In the genomic region with DNA sequence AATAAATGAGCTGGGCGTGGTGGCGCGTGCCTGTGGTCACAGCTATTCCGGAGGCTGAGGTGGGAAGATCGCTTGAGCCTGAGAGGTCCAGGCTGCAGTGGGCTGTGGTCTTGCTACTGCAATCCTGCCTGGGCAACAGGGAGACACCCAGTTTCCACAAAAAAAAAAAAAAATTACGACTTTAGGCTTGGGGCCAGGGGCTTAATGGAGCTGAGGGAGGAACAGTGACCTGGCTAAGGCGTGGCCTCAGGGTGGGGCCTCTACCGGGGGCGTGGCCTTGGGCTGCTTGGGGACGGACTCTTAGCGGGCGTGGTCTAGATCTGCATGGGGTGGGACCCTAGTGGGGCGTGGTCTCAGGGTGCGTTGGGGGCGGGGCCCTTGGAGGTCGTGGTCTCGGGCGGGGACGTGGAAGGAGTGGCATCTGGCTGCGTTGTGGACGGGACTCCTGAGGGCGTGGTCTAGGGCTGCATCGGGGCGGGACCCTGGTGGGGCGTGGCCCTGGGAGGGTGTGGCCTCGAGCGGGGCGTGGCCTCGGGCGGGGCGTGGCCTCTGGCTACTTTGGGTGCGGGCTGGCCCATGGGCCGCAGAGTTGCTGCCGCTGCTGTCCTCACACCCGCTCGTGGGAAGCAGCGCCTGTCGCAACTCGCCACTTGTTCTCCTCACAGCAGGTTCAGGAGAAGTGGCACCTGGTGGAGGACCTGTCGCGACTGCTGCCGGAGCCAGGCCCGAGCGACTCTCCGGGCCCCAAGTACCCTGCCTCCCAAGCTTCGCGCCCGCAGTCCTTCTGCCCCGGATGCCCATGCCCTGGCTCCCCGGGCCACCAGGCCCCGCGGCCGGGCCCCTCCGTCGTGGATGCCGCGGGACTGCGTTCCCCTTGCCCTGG, we compare ENCODE assay signal across 1 cellular context.
TF ChIP-seq lines count a peak whose summit lies in the region.

No MANE protein-coding gene starts in this region.

TF ChIP-seq in K562, 482 proteins besides CTCF, POLR2A, EP300 and RAD21 (continued from another document and continues in another):
- TF ChIP-seq, protein P1, sequence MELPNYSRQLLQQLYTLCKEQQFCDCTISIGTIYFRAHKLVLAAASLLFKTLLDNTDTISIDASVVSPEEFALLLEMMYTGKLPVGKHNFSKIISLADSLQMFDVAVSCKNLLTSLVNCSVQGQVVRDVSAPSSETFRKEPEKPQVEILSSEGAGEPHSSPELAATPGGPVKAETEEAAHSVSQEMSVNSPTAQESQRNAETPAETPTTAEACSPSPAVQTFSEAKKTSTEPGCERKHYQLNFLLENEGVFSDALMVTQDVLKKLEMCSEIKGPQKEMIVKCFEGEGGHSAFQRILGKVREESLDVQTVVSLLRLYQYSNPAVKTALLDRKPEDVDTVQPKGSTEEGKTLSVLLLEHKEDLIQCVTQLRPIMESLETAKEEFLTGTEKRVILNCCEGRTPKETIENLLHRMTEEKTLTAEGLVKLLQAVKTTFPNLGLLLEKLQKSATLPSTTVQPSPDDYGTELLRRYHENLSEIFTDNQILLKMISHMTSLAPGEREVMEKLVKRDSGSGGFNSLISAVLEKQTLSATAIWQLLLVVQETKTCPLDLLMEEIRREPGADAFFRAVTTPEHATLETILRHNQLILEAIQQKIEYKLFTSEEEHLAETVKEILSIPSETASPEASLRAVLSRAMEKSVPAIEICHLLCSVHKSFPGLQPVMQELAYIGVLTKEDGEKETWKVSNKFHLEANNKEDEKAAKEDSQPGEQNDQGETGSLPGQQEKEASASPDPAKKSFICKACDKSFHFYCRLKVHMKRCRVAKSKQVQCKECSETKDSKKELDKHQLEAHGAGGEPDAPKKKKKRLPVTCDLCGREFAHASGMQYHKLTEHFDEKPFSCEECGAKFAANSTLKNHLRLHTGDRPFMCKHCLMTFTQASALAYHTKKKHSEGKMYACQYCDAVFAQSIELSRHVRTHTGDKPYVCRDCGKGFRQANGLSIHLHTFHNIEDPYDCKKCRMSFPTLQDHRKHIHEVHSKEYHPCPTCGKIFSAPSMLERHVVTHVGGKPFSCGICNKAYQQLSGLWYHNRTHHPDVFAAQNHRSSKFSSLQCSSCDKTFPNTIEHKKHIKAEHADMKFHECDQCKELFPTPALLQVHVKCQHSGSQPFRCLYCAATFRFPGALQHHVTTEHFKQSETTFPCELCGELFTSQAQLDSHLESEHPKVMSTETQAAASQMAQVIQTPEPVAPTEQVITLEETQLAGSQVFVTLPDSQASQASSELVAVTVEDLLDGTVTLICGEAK (IDR thresholded peaks at IDR 0.05), result peak; percentile 26; the same call in 1 of the 2 replicates
- TF ChIP-seq, protein P1 (CRISPR knock-in tag; IDR thresholded peaks at IDR 0.05), result no peak
- TF ChIP-seq, protein P2, sequence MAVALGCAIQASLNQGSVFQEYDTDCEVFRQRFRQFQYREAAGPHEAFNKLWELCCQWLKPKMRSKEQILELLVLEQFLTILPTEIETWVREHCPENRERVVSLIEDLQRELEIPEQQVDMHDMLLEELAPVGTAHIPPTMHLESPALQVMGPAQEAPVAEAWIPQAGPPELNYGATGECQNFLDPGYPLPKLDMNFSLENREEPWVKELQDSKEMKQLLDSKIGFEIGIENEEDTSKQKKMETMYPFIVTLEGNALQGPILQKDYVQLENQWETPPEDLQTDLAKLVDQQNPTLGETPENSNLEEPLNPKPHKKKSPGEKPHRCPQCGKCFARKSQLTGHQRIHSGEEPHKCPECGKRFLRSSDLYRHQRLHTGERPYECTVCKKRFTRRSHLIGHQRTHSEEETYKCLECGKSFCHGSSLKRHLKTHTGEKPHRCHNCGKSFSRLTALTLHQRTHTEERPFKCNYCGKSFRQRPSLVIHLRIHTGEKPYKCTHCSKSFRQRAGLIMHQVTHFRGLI (CRISPR knock-in tag; IDR thresholded peaks at IDR 0.05), result no peak
- TF ChIP-seq SMC3 (conservative IDR thresholded peaks at IDR 0.05; ENCODE audit: insufficient read depth, low read depth, low read length), result no peak
- TF ChIP-seq, protein P3, sequence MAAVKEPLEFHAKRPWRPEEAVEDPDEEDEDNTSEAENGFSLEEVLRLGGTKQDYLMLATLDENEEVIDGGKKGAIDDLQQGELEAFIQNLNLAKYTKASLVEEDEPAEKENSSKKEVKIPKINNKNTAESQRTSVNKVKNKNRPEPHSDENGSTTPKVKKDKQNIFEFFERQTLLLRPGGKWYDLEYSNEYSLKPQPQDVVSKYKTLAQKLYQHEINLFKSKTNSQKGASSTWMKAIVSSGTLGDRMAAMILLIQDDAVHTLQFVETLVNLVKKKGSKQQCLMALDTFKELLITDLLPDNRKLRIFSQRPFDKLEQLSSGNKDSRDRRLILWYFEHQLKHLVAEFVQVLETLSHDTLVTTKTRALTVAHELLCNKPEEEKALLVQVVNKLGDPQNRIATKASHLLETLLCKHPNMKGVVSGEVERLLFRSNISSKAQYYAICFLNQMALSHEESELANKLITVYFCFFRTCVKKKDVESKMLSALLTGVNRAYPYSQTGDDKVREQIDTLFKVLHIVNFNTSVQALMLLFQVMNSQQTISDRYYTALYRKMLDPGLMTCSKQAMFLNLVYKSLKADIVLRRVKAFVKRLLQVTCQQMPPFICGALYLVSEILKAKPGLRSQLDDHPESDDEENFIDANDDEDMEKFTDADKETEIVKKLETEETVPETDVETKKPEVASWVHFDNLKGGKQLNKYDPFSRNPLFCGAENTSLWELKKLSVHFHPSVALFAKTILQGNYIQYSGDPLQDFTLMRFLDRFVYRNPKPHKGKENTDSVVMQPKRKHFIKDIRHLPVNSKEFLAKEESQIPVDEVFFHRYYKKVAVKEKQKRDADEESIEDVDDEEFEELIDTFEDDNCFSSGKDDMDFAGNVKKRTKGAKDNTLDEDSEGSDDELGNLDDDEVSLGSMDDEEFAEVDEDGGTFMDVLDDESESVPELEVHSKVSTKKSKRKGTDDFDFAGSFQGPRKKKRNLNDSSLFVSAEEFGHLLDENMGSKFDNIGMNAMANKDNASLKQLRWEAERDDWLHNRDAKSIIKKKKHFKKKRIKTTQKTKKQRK (IDR thresholded peaks at IDR 0.05; ENCODE audit: borderline replicate concordance, low read depth, low read length), result no peak
- no peak for TF ChIP-seq FOXM1 (IDR thresholded peaks at IDR 0.05; ENCODE audit: low read depth)
- TF ChIP-seq FOXM1 (CRISPR knock-in tag; IDR thresholded peaks at IDR 0.05; ENCODE audit: low read depth), result no peak
- no peak for TF ChIP-seq HBP1 (CRISPR knock-in tag; IDR thresholded peaks at IDR 0.05)
- no peak for TF ChIP-seq PTRF (tag; IDR thresholded peaks at IDR 0.05)
- no peak for TF ChIP-seq DACH1 (IDR thresholded peaks at IDR 0.05; ENCODE audit: partially characterized antibody)
- no peak for TF ChIP-seq THRA (IDR thresholded peaks at IDR 0.05)
- no peak for TF ChIP-seq BDP1 (IDR thresholded peaks at IDR 0.05; ENCODE audit: insufficient read depth, insufficient read length)
- TF ChIP-seq VEZF1 (CRISPR knock-in tag; IDR thresholded peaks at IDR 0.05), result peak; percentile 57
- TF ChIP-seq ZNF77 (CRISPR knock-in tag; IDR thresholded peaks at IDR 0.05), result no peak
- peak; percentile 31 for TF ChIP-seq PRDM10 (IDR thresholded peaks at IDR 0.05; ENCODE audit: partially characterized antibody)
- TF ChIP-seq RFX5 (IDR thresholded peaks at IDR 0.05; ENCODE audit: low read depth, low read length), result no peak
- TF ChIP-seq, protein P4, sequence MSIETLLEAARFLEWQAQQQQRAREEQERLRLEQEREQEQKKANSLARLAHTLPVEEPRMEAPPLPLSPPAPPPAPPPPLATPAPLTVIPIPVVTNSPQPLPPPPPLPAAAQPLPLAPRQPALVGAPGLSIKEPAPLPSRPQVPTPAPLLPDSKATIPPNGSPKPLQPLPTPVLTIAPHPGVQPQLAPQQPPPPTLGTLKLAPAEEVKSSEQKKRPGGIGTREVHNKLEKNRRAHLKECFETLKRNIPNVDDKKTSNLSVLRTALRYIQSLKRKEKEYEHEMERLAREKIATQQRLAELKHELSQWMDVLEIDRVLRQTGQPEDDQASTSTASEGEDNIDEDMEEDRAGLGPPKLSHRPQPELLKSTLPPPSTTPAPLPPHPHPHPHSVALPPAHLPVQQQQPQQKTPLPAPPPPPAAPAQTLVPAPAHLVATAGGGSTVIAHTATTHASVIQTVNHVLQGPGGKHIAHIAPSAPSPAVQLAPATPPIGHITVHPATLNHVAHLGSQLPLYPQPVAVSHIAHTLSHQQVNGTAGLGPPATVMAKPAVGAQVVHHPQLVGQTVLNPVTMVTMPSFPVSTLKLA (conservative IDR thresholded peaks at IDR 0.05), result peak; percentile 64 to 68; a peak in 3 of 4 replicates
- TF ChIP-seq ZSCAN29 (IDR thresholded peaks at IDR 0.05), result no peak
- TF ChIP-seq ETV1 (tag; conservative IDR thresholded peaks at IDR 0.05; ENCODE audit: low read depth), result no peak
- no peak for TF ChIP-seq KHSRP (IDR thresholded peaks at IDR 0.05)
- TF ChIP-seq TARDBP (IDR thresholded peaks at IDR 0.05), result no peak
